ENCODE assay signal across 1 cellular context in genomic region chr4:82272523-82272922, GRCh38.
A peak's percentile ranks its signal among the peaks of the same experiment; 100 is the strongest.
TF ChIP-seq lines count a peak whose summit lies in the region.

No MANE protein-coding gene starts in this region.

TF ChIP-seq in HepG2, 621 proteins besides CTCF, POLR2A, EP300 and RAD21 (continued from another document):
- TF ChIP-seq, protein P1, sequence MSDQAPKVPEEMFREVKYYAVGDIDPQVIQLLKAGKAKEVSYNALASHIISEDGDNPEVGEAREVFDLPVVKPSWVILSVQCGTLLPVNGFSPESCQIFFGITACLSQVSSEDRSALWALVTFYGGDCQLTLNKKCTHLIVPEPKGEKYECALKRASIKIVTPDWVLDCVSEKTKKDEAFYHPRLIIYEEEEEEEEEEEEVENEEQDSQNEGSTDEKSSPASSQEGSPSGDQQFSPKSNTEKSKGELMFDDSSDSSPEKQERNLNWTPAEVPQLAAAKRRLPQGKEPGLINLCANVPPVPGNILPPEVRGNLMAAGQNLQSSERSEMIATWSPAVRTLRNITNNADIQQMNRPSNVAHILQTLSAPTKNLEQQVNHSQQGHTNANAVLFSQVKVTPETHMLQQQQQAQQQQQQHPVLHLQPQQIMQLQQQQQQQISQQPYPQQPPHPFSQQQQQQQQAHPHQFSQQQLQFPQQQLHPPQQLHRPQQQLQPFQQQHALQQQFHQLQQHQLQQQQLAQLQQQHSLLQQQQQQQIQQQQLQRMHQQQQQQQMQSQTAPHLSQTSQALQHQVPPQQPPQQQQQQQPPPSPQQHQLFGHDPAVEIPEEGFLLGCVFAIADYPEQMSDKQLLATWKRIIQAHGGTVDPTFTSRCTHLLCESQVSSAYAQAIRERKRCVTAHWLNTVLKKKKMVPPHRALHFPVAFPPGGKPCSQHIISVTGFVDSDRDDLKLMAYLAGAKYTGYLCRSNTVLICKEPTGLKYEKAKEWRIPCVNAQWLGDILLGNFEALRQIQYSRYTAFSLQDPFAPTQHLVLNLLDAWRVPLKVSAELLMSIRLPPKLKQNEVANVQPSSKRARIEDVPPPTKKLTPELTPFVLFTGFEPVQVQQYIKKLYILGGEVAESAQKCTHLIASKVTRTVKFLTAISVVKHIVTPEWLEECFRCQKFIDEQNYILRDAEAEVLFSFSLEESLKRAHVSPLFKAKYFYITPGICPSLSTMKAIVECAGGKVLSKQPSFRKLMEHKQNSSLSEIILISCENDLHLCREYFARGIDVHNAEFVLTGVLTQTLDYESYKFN (CRISPR knock-in tag; conservative IDR thresholded peaks at IDR 0.05) = peak; percentile 53
- TF ChIP-seq MEIS1 (CRISPR knock-in tag; IDR thresholded peaks at IDR 0.05; ENCODE audit: borderline replicate concordance) = 0 out of 2 replicates have a peak, but pooled peaks have one; percentile 11
- TF ChIP-seq, protein P2, sequence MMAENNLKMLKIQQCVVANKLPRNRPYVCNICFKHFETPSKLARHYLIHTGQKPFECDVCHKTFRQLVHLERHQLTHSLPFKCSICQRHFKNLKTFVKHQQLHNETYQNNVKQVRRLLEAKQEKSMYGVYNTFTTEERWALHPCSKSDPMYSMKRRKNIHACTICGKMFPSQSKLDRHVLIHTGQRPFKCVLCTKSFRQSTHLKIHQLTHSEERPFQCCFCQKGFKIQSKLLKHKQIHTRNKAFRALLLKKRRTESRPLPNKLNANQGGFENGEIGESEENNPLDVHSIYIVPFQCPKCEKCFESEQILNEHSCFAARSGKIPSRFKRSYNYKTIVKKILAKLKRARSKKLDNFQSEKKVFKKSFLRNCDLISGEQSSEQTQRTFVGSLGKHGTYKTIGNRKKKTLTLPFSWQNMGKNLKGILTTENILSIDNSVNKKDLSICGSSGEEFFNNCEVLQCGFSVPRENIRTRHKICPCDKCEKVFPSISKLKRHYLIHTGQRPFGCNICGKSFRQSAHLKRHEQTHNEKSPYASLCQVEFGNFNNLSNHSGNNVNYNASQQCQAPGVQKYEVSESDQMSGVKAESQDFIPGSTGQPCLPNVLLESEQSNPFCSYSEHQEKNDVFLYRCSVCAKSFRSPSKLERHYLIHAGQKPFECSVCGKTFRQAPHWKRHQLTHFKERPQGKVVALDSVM (CRISPR knock-in tag; IDR thresholded peaks at IDR 0.05) = 0 out of 2 replicates have a peak, but pooled peaks have one; percentile 12
- peak; percentile 54 for TF ChIP-seq HNF4A (CRISPR knock-in tag; IDR thresholded peaks at IDR 0.05)
- peak; percentile 15; the same call in 1 of the 2 replicates for TF ChIP-seq TCF7 (IDR thresholded peaks at IDR 0.05; ENCODE audit: low read depth)
